ENCODE assay signal across 8 cellular contexts in the genomic region with DNA sequence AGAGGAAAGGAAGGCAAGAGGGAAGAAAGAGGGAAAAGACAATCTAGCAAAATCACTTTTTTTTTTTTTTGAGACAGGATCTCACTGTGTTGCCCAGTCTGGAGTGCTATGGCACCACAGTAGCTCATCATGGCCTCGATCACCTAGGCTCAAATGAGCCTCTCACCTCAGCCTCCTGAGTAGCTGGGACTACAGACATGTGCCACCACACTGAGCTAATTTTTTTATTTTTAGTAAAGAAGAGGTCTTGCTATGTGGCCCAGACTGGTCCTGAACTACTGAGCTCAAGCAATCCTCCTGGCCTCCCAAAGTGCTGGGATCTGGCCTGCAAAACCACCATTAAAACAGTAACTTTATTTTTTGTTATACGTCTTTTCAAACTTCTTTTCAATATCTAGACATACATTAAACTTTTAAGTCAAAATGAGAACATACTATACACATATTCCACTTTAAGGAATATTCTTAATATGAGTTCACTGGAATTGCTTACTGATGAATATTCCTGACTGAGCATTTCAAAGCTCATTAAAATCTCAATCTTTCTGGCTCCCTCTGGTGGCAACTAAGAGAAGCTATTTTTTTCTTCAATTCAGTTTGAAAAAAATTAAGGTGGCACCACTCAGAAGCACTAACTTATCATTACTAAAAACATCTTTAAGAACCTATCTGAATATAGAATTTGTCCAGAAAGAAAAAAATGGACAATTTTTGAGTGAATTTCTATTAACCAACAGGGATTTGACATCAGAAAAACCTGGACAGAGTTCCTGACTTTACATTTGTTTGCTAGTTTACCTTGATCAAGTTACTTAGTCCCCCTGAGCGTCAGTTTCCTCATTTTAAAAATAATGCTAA. TPM values are rescaled to one million over a fixed set of nuclear protein-coding genes. Genes with fewer than 3 reads are reported as not detected.
DNase-seq lines count a peak whose midpoint lies in the region; ATAC-seq and TF ChIP-seq lines count a peak whose summit lies in the region.

No MANE protein-coding gene starts in this region.

- H3K27ac ChIP-seq in CD4-positive, alpha-beta memory T cell (ENCODE audit: low read depth, low read length) = no peak overlapping the region
- H3K27ac ChIP-seq in HL-60 (replicated peaks) = no peak overlapping the region
- no peak overlapping the region for H3K27ac ChIP-seq in RWPE2 (ENCODE audit: poor library complexity, severe bottlenecking)

- POLR2A ChIA-PET in CD4-positive, alpha-beta memory T cell (lab: Charles Lee; ENCODE audit: partially characterized antibody) = interaction anchor here (0.7 to 1.3 kb wide), 3 partner anchors 50 to 249 kb away, joined by 3 to 4 read pairs (median 3); no protein-coding TSS in a partner anchor

- CTCF ChIA-PET in CD4-positive, alpha-beta memory T cell (lab: Charles Lee; ENCODE audit: partially characterized antibody) = interaction anchor here (0.6 to 4.8 kb wide), 21 partner anchors 10 to 1260 kb away, joined by 3 to 65 read pairs (median 6); no protein-coding TSS in a partner anchor

- no peaks in the 10 kb centered on the region for H3K4me1 ChIP-seq in CD4-positive, alpha-beta memory T cell (ENCODE audit: insufficient read depth, low read length)
- H3K4me1 ChIP-seq in RWPE2 (ENCODE audit: insufficient read depth, poor library complexity, severe bottlenecking) = peaks cover 7% of the 10 kb centered on the region

- no peaks in the 10 kb centered on the region for H3K9me3 Mint-ChIP-seq in CD4-positive, alpha-beta memory T cell

- no peaks in the 10 kb centered on the region for H3K36me3 ChIP-seq in CD4-positive, alpha-beta memory T cell (ENCODE audit: insufficient read depth, low read length)
- 0 out of 2 replicates have a peak, but pooled peaks cover 11% of the 10 kb centered on the region for H3K36me3 ChIP-seq in RWPE2 (ENCODE audit: low read depth)

- no peaks in the 10 kb centered on the region for H3K9me3 ChIP-seq in CD4-positive, alpha-beta memory T cell (ENCODE audit: control insufficient read depth in 1 of 2, low read length in 2 of 2)
- H3K9me3 ChIP-seq in RWPE2 (ENCODE audit: severe bottlenecking) = no peaks in the 10 kb centered on the region

- TF ChIP-seq CTCF in HL-60 (IDR thresholded peaks at IDR 0.05; ENCODE audit: insufficient read depth, low read length) = peak; percentile 13
- peak; percentile 99 for TF ChIP-seq CTCF in RWPE2 (IDR thresholded peaks at IDR 0.05; ENCODE audit: poor library complexity, severe bottlenecking)
- TF ChIP-seq CTCF in retinal pigment epithelial cell (conservative IDR thresholded peaks at IDR 0.05; ENCODE audit: low read depth, low read length) = peak; percentile 65

- no peaks in the 10 kb centered on the region for H3K36me3 Mint-ChIP-seq in CD4-positive, alpha-beta memory T cell

- peaks cover 0 to 2% (median 0%) of the 10 kb centered on the region in 4 donors for H3K4me1 Mint-ChIP-seq in CD4-positive, alpha-beta memory T cell

- intact Hi-C loops in CD4-positive, alpha-beta memory T cell (cut with micrococcal nuclease) = loop anchor here (10.0 kb wide), 2 partner anchors 48 to 1248 kb away; no protein-coding TSS in a partner anchor

- H3K27me3 ChIP-seq in CD4-positive, alpha-beta memory T cell (ENCODE audit: insufficient read depth, low read length) = no peaks in the 10 kb centered on the region
- H3K27me3 ChIP-seq in HL-60 (ENCODE audit: insufficient read depth, poor library complexity, severe bottlenecking) (no peaks in the 10 kb centered on the region), RWPE2 (ENCODE audit: insufficient read depth, poor library complexity, severe bottlenecking) (peaks cover 6% of the 10 kb centered on the region)

- no peak overlapping the region for H3K4me3 Mint-ChIP-seq in CD4-positive, alpha-beta memory T cell

- H3K27ac Mint-ChIP-seq in CD4-positive, alpha-beta memory T cell = no peak overlapping the region

- H3K4me3 ChIP-seq in CD4-positive, alpha-beta memory T cell (ENCODE audit: low read length in 2 of 2) = no peak overlapping the region
- H3K4me3 ChIP-seq in HL-60 (replicated peaks; ENCODE audit: insufficient read depth, low read length) (no peak overlapping the region), RWPE2 (ENCODE audit: severe bottlenecking) (no peak overlapping the region), retinal pigment epithelial cell (ENCODE audit: low read length) (no peak overlapping the region)

- H3K27me3 Mint-ChIP-seq in CD4-positive, alpha-beta memory T cell = peaks cover 13 to 14% of the 10 kb centered on the region in 2 donors

- ATAC-seq in RWPE2 (ENCODE audit: low read depth) (peak; percentile 53; the same call in 2 of the 3 replicates), HG03108 (IDR thresholded peaks at IDR 0.05; ENCODE audit: unreplicated experiment) (no peak)

- DNase-seq in CD4-positive, alpha-beta memory T cell = peak in 4 of 5 donors; percentile 25 to 39 (median 30)
- DNase-seq in HL-60 (ENCODE audit: low read depth in 1 of 2, low spot score in 1 of 2) (peak in 1 of 2 experiments; percentile 6), RWPE2 (ENCODE audit: low spot score) (no peak), fibroblast of peridontal ligament (ENCODE audit: extremely low read depth) (peak; percentile 87), retinal pigment epithelial cell (ENCODE audit: low read depth) (no peak), NCI-H524 treated with DMSO at 0.1 percent for 48 hours (lab: John Stamatoyannopoulos, UW) (no peak), cortex of kidney (lab: John Stamatoyannopoulos, UW) (no peak)

RNA-seq across cellular contexts. Expression of gene UACA, which starts 40.9 kb away (rescaled TPM):
- total RNA-seq in CD4-positive, alpha-beta memory T cell = under 1 TPM; 0.15 to 0.28 TPM
- under 1 TPM in 1 of 2 donors, not detected in 1; 0.40 TPM for polyA plus RNA-seq in CD4-positive, alpha-beta memory T cell

Comparison
In these comparisons a context has a peak if more than half of its experiments do, and no peak if none do; other contexts are left out.
1. DNase-seq: peak in CD4-positive, alpha-beta memory T cell (4 of 5) and fibroblast of peridontal ligament (single experiment); none in RWPE2 (single experiment), retinal pigment epithelial cell (single experiment), NCI-H524 treated with DMSO at 0.1 percent for 48 hours (single experiment) and cortex of kidney (single experiment).
2. CTCF ChIP-seq: peak in every context shown above with its lines; median percentile 99 in RWPE2; 65 in retinal pigment epithelial cell; 13 in HL-60.